In genomic region chr2:207225773-207226172, GRCh38 we compare ENCODE assay signal across 21 cellular contexts.
A peak's percentile ranks its signal among the peaks of the same experiment; 100 is the strongest.
DNase-seq lines count a peak whose midpoint lies in the region; ATAC-seq and TF ChIP-seq lines count a peak whose summit lies in the region.
"Had no signal": no experiment of that assay in that cellular context is flagged by ENCODE, and none has a peak within 500 bp of the region (broad histone marks: within the 10 kb centered on the region; RNA-seq: fewer than 3 reads in every experiment).

No MANE protein-coding gene starts in this region.

- H3K9me3 Mint-ChIP-seq in activated T-cell treated with anti-CD3 and anti-CD28 coated beads, Interleukin-2, amount 50 U/mL, for 24 hours, result no peaks in the 10 kb centered on the region
- no peaks in the 10 kb centered on the region for H3K9me3 Mint-ChIP-seq in activated T-cell treated with anti-CD3 and anti-CD28 coated beads, Interleukin-2, amount 50 U/mL, for 4 hours
- no peaks in the 10 kb centered on the region for H3K9me3 Mint-ChIP-seq in endothelial cell (ENCODE audit: unreplicated experiment)
- H3K9me3 Mint-ChIP-seq in stimulated activated naive CD8-positive, alpha-beta T cell treated with anti-CD3 and anti-CD28 coated beads, Interleukin-15, Interleukin-2, amounts not matched to agents 100 ng/mL and 50 ng/mL, for 24 hours, result peaks cover 3% of the 10 kb centered on the region

- H3K36me3 ChIP-seq in HUES48 (ENCODE audit: control insufficient read depth, insufficient read depth, low read length), result no peaks in the 10 kb centered on the region
- H3K36me3 ChIP-seq: sigmoid colon, upper lobe of right lung had no signal

- peaks cover 59% of the 10 kb centered on the region for H3K4me1 Mint-ChIP-seq in activated T-cell treated with anti-CD3 and anti-CD28 coated beads, Interleukin-2, amount 50 U/mL, for 24 hours (ENCODE audit: low read depth)
- peaks cover 45% of the 10 kb centered on the region for H3K4me1 Mint-ChIP-seq in activated T-cell treated with anti-CD3 and anti-CD28 coated beads, Interleukin-2, amount 50 U/mL, for 4 hours (ENCODE audit: low read depth)
- peaks cover 94% of the 10 kb centered on the region for H3K4me1 Mint-ChIP-seq in endothelial cell (ENCODE audit: unreplicated experiment)
- H3K4me1 Mint-ChIP-seq in stimulated activated naive CD8-positive, alpha-beta T cell treated with anti-CD3 and anti-CD28 coated beads, Interleukin-15, Interleukin-2, amounts not matched to agents 100 ng/mL and 50 ng/mL, for 24 hours (ENCODE audit: low read depth), result peaks cover 79% of the 10 kb centered on the region

- peak overlapping the region; percentile 49 for H3K4me3 Mint-ChIP-seq in activated T-cell treated with anti-CD3 and anti-CD28 coated beads, Interleukin-2, amount 50 U/mL, for 24 hours
- H3K4me3 Mint-ChIP-seq in activated T-cell treated with anti-CD3 and anti-CD28 coated beads, Interleukin-2, amount 50 U/mL, for 4 hours, result no peak overlapping the region
- H3K4me3 Mint-ChIP-seq in endothelial cell (ENCODE audit: unreplicated experiment), result no peak overlapping the region
- peak overlapping the region; percentile 46 for H3K4me3 Mint-ChIP-seq in stimulated activated naive CD8-positive, alpha-beta T cell treated with anti-CD3 and anti-CD28 coated beads, Interleukin-15, Interleukin-2, amounts not matched to agents 100 ng/mL and 50 ng/mL, for 24 hours

- DNase-seq in activated T-cell treated with anti-CD3 and anti-CD28 coated beads, Interleukin-2, amount 50 U/mL, for 24 hours, result no peak
- DNase-seq in activated T-cell treated with anti-CD3 and anti-CD28 coated beads, Interleukin-2, amount 50 U/mL, for 4 hours, result no peak
- no peak for DNase-seq in endothelial cell (ENCODE audit: low spot score)
- no peak for DNase-seq in iPS-NIHi7 (ENCODE audit: extremely low spot score)
- no peak for DNase-seq in dermis blood vessel endothelial cell
- DNase-seq: activated CD4-positive, alpha-beta T cell treated with anti-CD3 and anti-CD28 coated beads for 1 hour; aorta; CD4-positive, alpha-beta memory T cell; DND-41; islet precursor cell; mesenchymal stem cell; NCI-H1092; occipital lobe; Right ventricle myocardium superior; sigmoid colon; upper lobe of right lung had no signal

- peaks cover 4% of the 10 kb centered on the region for H3K27me3 Mint-ChIP-seq in activated T-cell treated with anti-CD3 and anti-CD28 coated beads, Interleukin-2, amount 50 U/mL, for 24 hours
- peaks cover 4% of the 10 kb centered on the region for H3K27me3 Mint-ChIP-seq in activated T-cell treated with anti-CD3 and anti-CD28 coated beads, Interleukin-2, amount 50 U/mL, for 4 hours (ENCODE audit: low read depth)
- H3K27me3 Mint-ChIP-seq in endothelial cell (ENCODE audit: unreplicated experiment), result peaks cover 9% of the 10 kb centered on the region
- peaks cover 5% of the 10 kb centered on the region for H3K27me3 Mint-ChIP-seq in stimulated activated naive CD8-positive, alpha-beta T cell treated with anti-CD3 and anti-CD28 coated beads, Interleukin-15, Interleukin-2, amounts not matched to agents 100 ng/mL and 50 ng/mL, for 24 hours

- H3K9ac ChIP-seq in HUES48 (ENCODE audit: low read depth, low read length), result no peak overlapping the region

- no peaks in the 10 kb centered on the region for H3K36me3 Mint-ChIP-seq in activated T-cell treated with anti-CD3 and anti-CD28 coated beads, Interleukin-2, amount 50 U/mL, for 24 hours (ENCODE audit: low read depth)
- no peaks in the 10 kb centered on the region for H3K36me3 Mint-ChIP-seq in activated T-cell treated with anti-CD3 and anti-CD28 coated beads, Interleukin-2, amount 50 U/mL, for 4 hours (ENCODE audit: insufficient read depth)
- peaks cover 3% of the 10 kb centered on the region for H3K36me3 Mint-ChIP-seq in endothelial cell (ENCODE audit: low read depth, unreplicated experiment)
- no peaks in the 10 kb centered on the region for H3K36me3 Mint-ChIP-seq in stimulated activated naive CD8-positive, alpha-beta T cell treated with anti-CD3 and anti-CD28 coated beads, Interleukin-15, Interleukin-2, amounts not matched to agents 100 ng/mL and 50 ng/mL, for 24 hours (ENCODE audit: low read depth)
- H3K36me3 Mint-ChIP-seq: CD4-positive, alpha-beta memory T cell had no signal

- peaks cover 54% of the 10 kb centered on the region for H3K4me1 ChIP-seq in HUES48 (ENCODE audit: control insufficient read depth, insufficient read depth, low read length)

- no peaks in the 10 kb centered on the region for H3K27me3 ChIP-seq in HUES48 (ENCODE audit: control insufficient read depth, insufficient read depth, low read length)
- H3K27me3 ChIP-seq: sigmoid colon, upper lobe of right lung had no signal

- peak overlapping the region; percentile 96 for H3K27ac Mint-ChIP-seq in activated T-cell treated with anti-CD3 and anti-CD28 coated beads, Interleukin-2, amount 50 U/mL, for 24 hours
- H3K27ac Mint-ChIP-seq in endothelial cell (ENCODE audit: unreplicated experiment), result peak overlapping the region; percentile 99
- H3K27ac Mint-ChIP-seq in stimulated activated naive CD8-positive, alpha-beta T cell treated with anti-CD3 and anti-CD28 coated beads, Interleukin-15, Interleukin-2, amounts not matched to agents 100 ng/mL and 50 ng/mL, for 24 hours, result peak overlapping the region; percentile 97
- H3K27ac Mint-ChIP-seq: CD4-positive, alpha-beta memory T cell had no signal

- no peaks in the 10 kb centered on the region for H3K9me3 ChIP-seq in HUES48 (ENCODE audit: control insufficient read depth, insufficient read depth, low read length)
- H3K9me3 ChIP-seq: sigmoid colon, upper lobe of right lung had no signal

- no peak for TF ChIP-seq CTCF in endothelial cell (IDR thresholded peaks at IDR 0.05; ENCODE audit: unreplicated experiment)

- peak overlapping the region; percentile 21 for H3K27ac ChIP-seq in HUES48 (ENCODE audit: low read depth, low read length)

- no peak for ATAC-seq in activated T-cell treated with anti-CD3 and anti-CD28 coated beads, Interleukin-2, amount 50 U/mL, for 4 hours
- no peak for ATAC-seq in HG02870 (IDR thresholded peaks at IDR 0.05; ENCODE audit: unreplicated experiment)
- ATAC-seq: K562, upper lobe of right lung had no signal

- no peak overlapping the region for H3K4me3 ChIP-seq in HUES48 (ENCODE audit: low read depth, low read length)
- H3K4me3 ChIP-seq: coronary artery, K562, sigmoid colon, upper lobe of right lung had no signal

Comparison
In these comparisons a context has a peak if more than half of its experiments do, and no peak if none do; other contexts are left out.
1. H3K4me3 Mint-ChIP-seq: peak in activated T-cell treated with anti-CD3 and anti-CD28 coated beads, Interleukin-2, amount 50 U/mL, for 24 hours (single experiment) and stimulated activated naive CD8-positive, alpha-beta T cell treated with anti-CD3 and anti-CD28 coated beads, Interleukin-15, Interleukin-2, amounts not matched to agents 100 ng/mL and 50 ng/mL, for 24 hours (single experiment); none in activated T-cell treated with anti-CD3 and anti-CD28 coated beads, Interleukin-2, amount 50 U/mL, for 4 hours (single experiment) and endothelial cell (single experiment).
2. Peak in every context shown above with its lines, with median percentiles within 50 percentile points of each other: H3K27ac Mint-ChIP-seq.